In the genomic region with DNA sequence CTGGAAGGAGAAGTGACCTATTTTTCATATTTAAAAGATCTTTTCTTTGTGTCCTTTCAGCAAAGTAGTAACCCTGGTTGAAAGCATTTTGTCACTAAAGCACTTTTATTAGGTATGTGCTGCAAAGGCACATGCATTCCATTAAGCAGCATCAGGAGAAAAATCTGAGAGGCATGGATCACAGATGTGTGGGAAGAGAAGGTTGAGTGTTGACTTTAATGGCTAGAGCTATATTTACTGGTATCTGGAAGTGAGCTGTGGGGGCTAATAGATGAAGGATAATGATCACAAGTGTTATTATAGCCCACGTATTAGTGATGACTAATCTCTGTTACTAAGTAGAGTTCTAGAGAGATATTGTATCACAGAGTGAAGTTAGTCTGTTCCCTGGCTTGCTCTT, we compare ENCODE assay signal across 19 cellular contexts.
"Had no signal": no experiment of that assay in that cellular context is flagged by ENCODE, and none has a peak within 500 bp of the region (broad histone marks: within the 10 kb centered on the region; RNA-seq: fewer than 3 reads in every experiment).

No MANE protein-coding gene starts in this region.

- H2AFZ ChIP-seq: hepatocyte had no signal

- H3K4me3 Mint-ChIP-seq: activated naive CD4-positive, alpha-beta T cell treated with anti-CD3 and anti-CD28 coated beads, Interleukin-2, amount 50 U/mL, for 24 hours; natural killer cell treated with Interleukin-12 subunit alpha and Interleukin-12 subunit beta and Interleukin-15 and Interleukin-18, amount 100 ng/mL, for 72 hours; stimulated activated naive CD8-positive, alpha-beta T cell treated with anti-CD3 and anti-CD28 coated beads, Interleukin-15, Interleukin-2, amounts not matched to agents 100 ng/mL and 50 ng/mL, for 24 hours; T-helper 2 cell treated with Interferon-gamma antibody and Interleukin-4, amounts not matched to agents 5 μg/mL and 100 μg/mL, for 36 hours; type B pancreatic cell had no signal

- H3K27me3 ChIP-seq: esophagus muscularis mucosa, foreskin keratinocyte, hepatocyte, right atrium auricular region had no signal

- H3K4me1 Mint-ChIP-seq: activated naive CD4-positive, alpha-beta T cell treated with anti-CD3 and anti-CD28 coated beads, Interleukin-2, amount 50 U/mL, for 24 hours had no signal

- H3K4me3 ChIP-seq: esophagus muscularis mucosa, hepatocyte, lower lobe of right lung, right atrium auricular region had no signal

- H3K9me3 ChIP-seq: esophagus muscularis mucosa, lower lobe of right lung, right atrium auricular region had no signal

- DNase-seq: activated CD4-positive, alpha-beta T cell treated with anti-CD3 and anti-CD28 coated beads, Interleukin-2, amount 50 U/mL, for 4 hours; activated gamma-delta T cell; cerebellar nuclear complex; effector memory CD4-positive, alpha-beta T cell; foreskin keratinocyte; left colon; lower lobe of right lung; occipital lobe; small intestine; stimulated activated CD4-positive, alpha-beta T cell treated with anti-CD3 and anti-CD28 coated beads, Interleukin-15, amount 100 ng/mL, for 24 hours; stimulated activated CD4-positive, alpha-beta T cell treated with anti-CD3 and anti-CD28 coated beads, Interleukin-2, amount 100 ng/mL, for 48 hours had no signal

- H3K27ac Mint-ChIP-seq: activated naive CD4-positive, alpha-beta T cell treated with anti-CD3 and anti-CD28 coated beads, Interleukin-2, amount 50 U/mL, for 24 hours; natural killer cell treated with Interleukin-12 subunit alpha and Interleukin-12 subunit beta and Interleukin-15 and Interleukin-18, amount 100 ng/mL, for 72 hours; stimulated activated naive CD8-positive, alpha-beta T cell treated with anti-CD3 and anti-CD28 coated beads, Interleukin-15, Interleukin-2, amounts not matched to agents 100 ng/mL and 50 ng/mL, for 24 hours; T-helper 2 cell treated with Interferon-gamma antibody and Interleukin-4, amounts not matched to agents 5 μg/mL and 100 μg/mL, for 36 hours; type B pancreatic cell had no signal

- H3K27me3 Mint-ChIP-seq: activated naive CD4-positive, alpha-beta T cell treated with anti-CD3 and anti-CD28 coated beads, Interleukin-2, amount 50 U/mL, for 24 hours; natural killer cell treated with Interleukin-12 subunit alpha and Interleukin-12 subunit beta and Interleukin-15 and Interleukin-18, amount 100 ng/mL, for 72 hours; stimulated activated naive CD8-positive, alpha-beta T cell treated with anti-CD3 and anti-CD28 coated beads, Interleukin-15, Interleukin-2, amounts not matched to agents 100 ng/mL and 50 ng/mL, for 24 hours; type B pancreatic cell had no signal

- H3K27ac ChIP-seq: esophagus muscularis mucosa, foreskin keratinocyte, hepatocyte, lower lobe of right lung, right atrium auricular region had no signal

- H3K4me2 ChIP-seq: hepatocyte had no signal

- H3K9me3 Mint-ChIP-seq: activated naive CD4-positive, alpha-beta T cell treated with anti-CD3 and anti-CD28 coated beads, Interleukin-2, amount 50 U/mL, for 24 hours; type B pancreatic cell had no signal

- H3K36me3 Mint-ChIP-seq: activated naive CD4-positive, alpha-beta T cell treated with anti-CD3 and anti-CD28 coated beads, Interleukin-2, amount 50 U/mL, for 24 hours; type B pancreatic cell had no signal

- H3K4me1 ChIP-seq: esophagus muscularis mucosa, foreskin keratinocyte, lower lobe of right lung, right atrium auricular region had no signal

- H3K79me2 ChIP-seq: hepatocyte had no signal

- H3K36me3 ChIP-seq: esophagus muscularis mucosa, lower lobe of right lung, right atrium auricular region had no signal
